ENCODE assay signal across 1 cellular context in the genomic region with DNA sequence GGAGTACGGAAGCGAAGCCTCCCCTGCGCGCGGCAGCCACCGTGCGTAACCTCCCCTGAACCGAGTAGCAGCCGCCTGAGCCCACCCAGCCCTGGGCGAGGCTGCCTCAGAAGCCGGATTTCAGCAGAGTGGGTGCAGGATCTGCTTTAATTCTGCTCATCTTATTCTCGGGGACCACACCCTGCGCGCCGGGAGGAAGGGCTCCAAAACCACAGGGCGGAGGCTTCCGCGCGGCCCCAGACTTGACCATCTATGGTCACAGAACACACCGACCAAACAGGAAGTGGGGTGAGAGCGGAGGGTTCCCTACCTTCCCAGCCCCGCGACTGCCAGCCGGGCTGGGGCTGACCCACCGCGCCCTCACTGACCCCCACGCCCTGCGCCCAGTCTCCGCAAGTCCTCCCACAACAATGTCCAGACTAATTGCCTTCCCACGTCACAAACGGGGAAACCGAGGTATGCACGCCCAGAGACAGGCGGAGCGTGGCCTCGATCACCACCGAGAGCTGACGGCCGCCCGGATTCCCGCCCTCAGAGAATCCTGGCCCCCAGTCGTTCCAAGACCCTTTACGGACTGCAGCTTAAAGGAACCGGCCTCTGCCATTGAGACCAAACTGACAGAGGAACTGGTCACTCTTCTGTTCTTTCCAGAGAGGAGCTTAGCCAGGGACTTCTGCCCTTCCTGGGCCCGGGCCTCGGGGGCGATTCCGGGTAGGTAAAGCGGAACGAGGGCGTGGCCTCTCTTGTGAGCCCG.
A peak's percentile ranks its signal among the peaks of the same experiment; 100 is the strongest.
TF ChIP-seq lines count a peak whose summit lies in the region.

No MANE protein-coding gene starts in this region.

TF ChIP-seq in HepG2, 621 proteins besides CTCF, POLR2A, EP300 and RAD21 (continued from another document and continues in another):
- TF ChIP-seq, protein P1, sequence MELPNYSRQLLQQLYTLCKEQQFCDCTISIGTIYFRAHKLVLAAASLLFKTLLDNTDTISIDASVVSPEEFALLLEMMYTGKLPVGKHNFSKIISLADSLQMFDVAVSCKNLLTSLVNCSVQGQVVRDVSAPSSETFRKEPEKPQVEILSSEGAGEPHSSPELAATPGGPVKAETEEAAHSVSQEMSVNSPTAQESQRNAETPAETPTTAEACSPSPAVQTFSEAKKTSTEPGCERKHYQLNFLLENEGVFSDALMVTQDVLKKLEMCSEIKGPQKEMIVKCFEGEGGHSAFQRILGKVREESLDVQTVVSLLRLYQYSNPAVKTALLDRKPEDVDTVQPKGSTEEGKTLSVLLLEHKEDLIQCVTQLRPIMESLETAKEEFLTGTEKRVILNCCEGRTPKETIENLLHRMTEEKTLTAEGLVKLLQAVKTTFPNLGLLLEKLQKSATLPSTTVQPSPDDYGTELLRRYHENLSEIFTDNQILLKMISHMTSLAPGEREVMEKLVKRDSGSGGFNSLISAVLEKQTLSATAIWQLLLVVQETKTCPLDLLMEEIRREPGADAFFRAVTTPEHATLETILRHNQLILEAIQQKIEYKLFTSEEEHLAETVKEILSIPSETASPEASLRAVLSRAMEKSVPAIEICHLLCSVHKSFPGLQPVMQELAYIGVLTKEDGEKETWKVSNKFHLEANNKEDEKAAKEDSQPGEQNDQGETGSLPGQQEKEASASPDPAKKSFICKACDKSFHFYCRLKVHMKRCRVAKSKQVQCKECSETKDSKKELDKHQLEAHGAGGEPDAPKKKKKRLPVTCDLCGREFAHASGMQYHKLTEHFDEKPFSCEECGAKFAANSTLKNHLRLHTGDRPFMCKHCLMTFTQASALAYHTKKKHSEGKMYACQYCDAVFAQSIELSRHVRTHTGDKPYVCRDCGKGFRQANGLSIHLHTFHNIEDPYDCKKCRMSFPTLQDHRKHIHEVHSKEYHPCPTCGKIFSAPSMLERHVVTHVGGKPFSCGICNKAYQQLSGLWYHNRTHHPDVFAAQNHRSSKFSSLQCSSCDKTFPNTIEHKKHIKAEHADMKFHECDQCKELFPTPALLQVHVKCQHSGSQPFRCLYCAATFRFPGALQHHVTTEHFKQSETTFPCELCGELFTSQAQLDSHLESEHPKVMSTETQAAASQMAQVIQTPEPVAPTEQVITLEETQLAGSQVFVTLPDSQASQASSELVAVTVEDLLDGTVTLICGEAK (IDR thresholded peaks at IDR 0.05) = no peak
- TF ChIP-seq, protein P1 (CRISPR knock-in tag; IDR thresholded peaks at IDR 0.05) = peak; percentile 28
- TF ChIP-seq, protein P2, sequence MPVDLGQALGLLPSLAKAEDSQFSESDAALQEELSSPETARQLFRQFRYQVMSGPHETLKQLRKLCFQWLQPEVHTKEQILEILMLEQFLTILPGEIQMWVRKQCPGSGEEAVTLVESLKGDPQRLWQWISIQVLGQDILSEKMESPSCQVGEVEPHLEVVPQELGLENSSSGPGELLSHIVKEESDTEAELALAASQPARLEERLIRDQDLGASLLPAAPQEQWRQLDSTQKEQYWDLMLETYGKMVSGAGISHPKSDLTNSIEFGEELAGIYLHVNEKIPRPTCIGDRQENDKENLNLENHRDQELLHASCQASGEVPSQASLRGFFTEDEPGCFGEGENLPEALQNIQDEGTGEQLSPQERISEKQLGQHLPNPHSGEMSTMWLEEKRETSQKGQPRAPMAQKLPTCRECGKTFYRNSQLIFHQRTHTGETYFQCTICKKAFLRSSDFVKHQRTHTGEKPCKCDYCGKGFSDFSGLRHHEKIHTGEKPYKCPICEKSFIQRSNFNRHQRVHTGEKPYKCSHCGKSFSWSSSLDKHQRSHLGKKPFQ (CRISPR knock-in tag; IDR thresholded peaks at IDR 0.05; ENCODE audit: insufficient replicate concordance) = peak; percentile 77
- TF ChIP-seq PPARG (CRISPR knock-in tag; conservative IDR thresholded peaks at IDR 0.05) (0 out of 2 replicates have a peak, but pooled peaks have one; percentile 12), ZNF577 (CRISPR knock-in tag; IDR thresholded peaks at IDR 0.05; ENCODE audit: borderline replicate concordance, low read depth) (no peak), ZNF746 (CRISPR knock-in tag; IDR thresholded peaks at IDR 0.05) (peak; percentile 45), PITX1 (CRISPR knock-in tag; IDR thresholded peaks at IDR 0.05) (peak; percentile 23; the same call in 1 of the 2 replicates), ZBTB38 (CRISPR knock-in tag; IDR thresholded peaks at IDR 0.05) (no peak; the same call in 1 of the 2 replicates), ZNF232 (CRISPR knock-in tag; IDR thresholded peaks at IDR 0.05; ENCODE audit: borderline replicate concordance) (peak; percentile 76; the same call in 1 of the 2 replicates), ZNF343 (CRISPR knock-in tag; IDR thresholded peaks at IDR 0.05) (peak; percentile 88), ZNF598 (CRISPR knock-in tag; IDR thresholded peaks at IDR 0.05; ENCODE audit: borderline replicate concordance) (peak; percentile 56; the same call in 1 of the 2 replicates), ZNF136 (CRISPR knock-in tag; IDR thresholded peaks at IDR 0.05; ENCODE audit: low read depth) (no peak), ZNF3 (CRISPR knock-in tag; IDR thresholded peaks at IDR 0.05) (no peak)
- TF ChIP-seq, protein P3, sequence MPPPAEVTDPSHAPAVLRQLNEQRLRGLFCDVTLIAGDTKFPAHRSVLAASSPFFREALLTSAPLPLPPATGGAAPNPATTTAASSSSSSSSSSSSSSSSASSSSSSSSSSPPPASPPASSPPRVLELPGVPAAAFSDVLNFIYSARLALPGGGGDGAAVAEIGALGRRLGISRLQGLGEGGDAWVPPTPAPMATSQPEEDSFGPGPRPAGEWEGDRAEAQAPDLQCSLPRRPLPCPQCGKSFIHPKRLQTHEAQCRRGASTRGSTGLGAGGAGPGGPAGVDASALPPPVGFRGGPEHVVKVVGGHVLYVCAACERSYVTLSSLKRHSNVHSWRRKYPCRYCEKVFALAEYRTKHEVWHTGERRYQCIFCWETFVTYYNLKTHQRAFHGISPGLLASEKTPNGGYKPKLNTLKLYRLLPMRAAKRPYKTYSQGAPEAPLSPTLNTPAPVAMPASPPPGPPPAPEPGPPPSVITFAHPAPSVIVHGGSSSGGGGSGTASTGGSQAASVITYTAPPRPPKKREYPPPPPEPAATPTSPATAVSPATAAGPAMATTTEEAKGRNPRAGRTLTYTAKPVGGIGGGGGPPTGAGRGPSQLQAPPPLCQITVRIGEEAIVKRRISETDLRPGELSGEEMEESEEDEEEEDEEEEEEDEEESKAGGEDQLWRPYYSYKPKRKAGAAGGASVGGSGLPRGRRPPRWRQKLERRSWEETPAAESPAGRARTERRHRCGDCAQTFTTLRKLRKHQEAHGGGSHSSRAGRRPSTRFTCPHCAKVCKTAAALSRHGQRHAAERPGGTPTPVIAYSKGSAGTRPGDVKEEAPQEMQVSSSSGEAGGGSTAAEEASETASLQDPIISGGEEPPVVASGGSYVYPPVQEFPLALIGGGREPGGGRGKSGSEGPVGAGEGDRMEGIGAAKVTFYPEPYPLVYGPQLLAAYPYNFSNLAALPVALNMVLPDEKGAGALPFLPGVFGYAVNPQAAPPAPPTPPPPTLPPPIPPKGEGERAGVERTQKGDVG (CRISPR knock-in tag; IDR thresholded peaks at IDR 0.05; ENCODE audit: borderline replicate concordance) = no peak
- TF ChIP-seq, protein P4, sequence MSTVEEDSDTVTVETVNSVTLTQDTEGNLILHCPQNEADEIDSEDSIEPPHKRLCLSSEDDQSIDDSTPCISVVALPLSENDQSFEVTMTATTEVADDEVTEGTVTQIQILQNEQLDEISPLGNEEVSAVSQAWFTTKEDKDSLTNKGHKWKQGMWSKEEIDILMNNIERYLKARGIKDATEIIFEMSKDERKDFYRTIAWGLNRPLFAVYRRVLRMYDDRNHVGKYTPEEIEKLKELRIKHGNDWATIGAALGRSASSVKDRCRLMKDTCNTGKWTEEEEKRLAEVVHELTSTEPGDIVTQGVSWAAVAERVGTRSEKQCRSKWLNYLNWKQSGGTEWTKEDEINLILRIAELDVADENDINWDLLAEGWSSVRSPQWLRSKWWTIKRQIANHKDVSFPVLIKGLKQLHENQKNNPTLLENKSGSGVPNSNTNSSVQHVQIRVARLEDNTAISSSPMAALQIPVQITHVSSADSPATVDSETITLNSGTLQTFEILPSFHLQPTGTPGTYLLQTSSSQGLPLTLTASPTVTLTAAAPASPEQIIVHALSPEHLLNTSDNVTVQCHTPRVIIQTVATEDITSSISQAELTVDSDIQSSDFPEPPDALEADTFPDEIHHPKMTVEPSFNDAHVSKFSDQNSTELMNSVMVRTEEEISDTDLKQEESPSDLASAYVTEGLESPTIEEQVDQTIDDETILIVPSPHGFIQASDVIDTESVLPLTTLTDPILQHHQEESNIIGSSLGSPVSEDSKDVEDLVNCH (CRISPR knock-in tag; IDR thresholded peaks at IDR 0.05) = 0 out of 2 replicates have a peak, but pooled peaks have one; percentile 85
- TF ChIP-seq, protein P5, sequence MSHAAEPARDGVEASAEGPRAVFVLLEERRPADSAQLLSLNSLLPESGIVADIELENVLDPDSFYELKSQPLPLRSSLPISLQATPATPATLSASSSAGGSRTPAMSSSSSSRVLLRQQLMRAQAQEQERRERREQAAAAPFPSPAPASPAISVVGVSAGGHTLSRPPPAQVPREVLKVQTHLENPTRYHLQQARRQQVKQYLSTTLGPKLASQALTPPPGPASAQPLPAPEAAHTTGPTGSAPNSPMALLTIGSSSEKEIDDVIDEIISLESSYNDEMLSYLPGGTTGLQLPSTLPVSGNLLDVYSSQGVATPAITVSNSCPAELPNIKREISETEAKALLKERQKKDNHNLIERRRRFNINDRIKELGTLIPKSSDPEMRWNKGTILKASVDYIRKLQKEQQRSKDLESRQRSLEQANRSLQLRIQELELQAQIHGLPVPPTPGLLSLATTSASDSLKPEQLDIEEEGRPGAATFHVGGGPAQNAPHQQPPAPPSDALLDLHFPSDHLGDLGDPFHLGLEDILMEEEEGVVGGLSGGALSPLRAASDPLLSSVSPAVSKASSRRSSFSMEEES (CRISPR knock-in tag; IDR thresholded peaks at IDR 0.05) = no peak; the same call in 1 of the 2 replicates
- TF ChIP-seq, protein P6, sequence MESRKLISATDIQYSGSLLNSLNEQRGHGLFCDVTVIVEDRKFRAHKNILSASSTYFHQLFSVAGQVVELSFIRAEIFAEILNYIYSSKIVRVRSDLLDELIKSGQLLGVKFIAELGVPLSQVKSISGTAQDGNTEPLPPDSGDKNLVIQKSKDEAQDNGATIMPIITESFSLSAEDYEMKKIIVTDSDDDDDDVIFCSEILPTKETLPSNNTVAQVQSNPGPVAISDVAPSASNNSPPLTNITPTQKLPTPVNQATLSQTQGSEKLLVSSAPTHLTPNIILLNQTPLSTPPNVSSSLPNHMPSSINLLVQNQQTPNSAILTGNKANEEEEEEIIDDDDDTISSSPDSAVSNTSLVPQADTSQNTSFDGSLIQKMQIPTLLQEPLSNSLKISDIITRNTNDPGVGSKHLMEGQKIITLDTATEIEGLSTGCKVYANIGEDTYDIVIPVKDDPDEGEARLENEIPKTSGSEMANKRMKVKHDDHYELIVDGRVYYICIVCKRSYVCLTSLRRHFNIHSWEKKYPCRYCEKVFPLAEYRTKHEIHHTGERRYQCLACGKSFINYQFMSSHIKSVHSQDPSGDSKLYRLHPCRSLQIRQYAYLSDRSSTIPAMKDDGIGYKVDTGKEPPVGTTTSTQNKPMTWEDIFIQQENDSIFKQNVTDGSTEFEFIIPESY (CRISPR knock-in tag; IDR thresholded peaks at IDR 0.05) = no peak; the same call in 1 of the 2 replicates
- TF ChIP-seq, protein P7, sequence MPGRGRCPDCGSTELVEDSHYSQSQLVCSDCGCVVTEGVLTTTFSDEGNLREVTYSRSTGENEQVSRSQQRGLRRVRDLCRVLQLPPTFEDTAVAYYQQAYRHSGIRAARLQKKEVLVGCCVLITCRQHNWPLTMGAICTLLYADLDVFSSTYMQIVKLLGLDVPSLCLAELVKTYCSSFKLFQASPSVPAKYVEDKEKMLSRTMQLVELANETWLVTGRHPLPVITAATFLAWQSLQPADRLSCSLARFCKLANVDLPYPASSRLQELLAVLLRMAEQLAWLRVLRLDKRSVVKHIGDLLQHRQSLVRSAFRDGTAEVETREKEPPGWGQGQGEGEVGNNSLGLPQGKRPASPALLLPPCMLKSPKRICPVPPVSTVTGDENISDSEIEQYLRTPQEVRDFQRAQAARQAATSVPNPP (CRISPR knock-in tag; IDR thresholded peaks at IDR 0.05) = no peak
- TF ChIP-seq, protein P8, sequence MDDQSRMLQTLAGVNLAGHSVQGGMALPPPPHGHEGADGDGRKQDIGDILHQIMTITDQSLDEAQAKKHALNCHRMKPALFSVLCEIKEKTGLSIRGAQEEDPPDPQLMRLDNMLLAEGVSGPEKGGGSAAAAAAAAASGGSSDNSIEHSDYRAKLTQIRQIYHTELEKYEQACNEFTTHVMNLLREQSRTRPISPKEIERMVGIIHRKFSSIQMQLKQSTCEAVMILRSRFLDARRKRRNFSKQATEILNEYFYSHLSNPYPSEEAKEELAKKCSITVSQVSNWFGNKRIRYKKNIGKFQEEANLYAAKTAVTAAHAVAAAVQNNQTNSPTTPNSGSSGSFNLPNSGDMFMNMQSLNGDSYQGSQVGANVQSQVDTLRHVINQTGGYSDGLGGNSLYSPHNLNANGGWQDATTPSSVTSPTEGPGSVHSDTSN (CRISPR knock-in tag; IDR thresholded peaks at IDR 0.05; ENCODE audit: borderline replicate concordance) = no peak
- TF ChIP-seq, protein P9, sequence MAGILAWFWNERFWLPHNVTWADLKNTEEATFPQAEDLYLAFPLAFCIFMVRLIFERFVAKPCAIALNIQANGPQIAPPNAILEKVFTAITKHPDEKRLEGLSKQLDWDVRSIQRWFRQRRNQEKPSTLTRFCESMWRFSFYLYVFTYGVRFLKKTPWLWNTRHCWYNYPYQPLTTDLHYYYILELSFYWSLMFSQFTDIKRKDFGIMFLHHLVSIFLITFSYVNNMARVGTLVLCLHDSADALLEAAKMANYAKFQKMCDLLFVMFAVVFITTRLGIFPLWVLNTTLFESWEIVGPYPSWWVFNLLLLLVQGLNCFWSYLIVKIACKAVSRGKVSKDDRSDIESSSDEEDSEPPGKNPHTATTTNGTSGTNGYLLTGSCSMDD (CRISPR knock-in tag; IDR thresholded peaks at IDR 0.05) = no peak
